In genomic region chr17:8745586-8746500, GRCh38 we compare ENCODE assay signal across 8 cellular contexts. TPM values are rescaled to one million over a fixed set of nuclear protein-coding genes. Genes with fewer than 3 reads are reported as not detected.
DNase-seq lines count a peak whose midpoint lies in the region; ATAC-seq and TF ChIP-seq lines count a peak whose summit lies in the region.

No MANE protein-coding gene starts in this region.

- H3K4me1 Mint-ChIP-seq in MCF 10A (ENCODE audit: insufficient read depth, unreplicated experiment), result no peaks in the 10 kb centered on the region

- POLR2A ChIA-PET in MCF 10A (lab: Yijun Ruan, JAX), result interaction anchor here (0.7 to 2.4 kb wide), 4 partner anchors 116 to 362 kb away, joined by 3 to 7 read pairs (median 4); no protein-coding TSS in a partner anchor

- no peak for TF ChIP-seq POLR2A in spleen (IDR thresholded peaks at IDR 0.05)

- peak overlapping the region; percentile 98 for H2AFZ ChIP-seq in ACC112 (ENCODE audit: low read length, unreplicated experiment)

- H3K27me3 ChIP-seq in ACC112 (ENCODE audit: insufficient read depth, low read length), result peaks cover 16% of the 10 kb centered on the region
- H3K27me3 ChIP-seq in spleen (replicated peaks in 1 of 7), result peaks cover 0 to 30% (median 0%) of the 10 kb centered on the region in 7 donors

- no peaks in the 10 kb centered on the region for H3K27me3 Mint-ChIP-seq in MCF 10A (ENCODE audit: insufficient read depth, unreplicated experiment)

- peak; percentile 51 for ATAC-seq in GM18907 (IDR thresholded peaks at IDR 0.05; ENCODE audit: unreplicated experiment)
- no peak for ATAC-seq in GM21576 (IDR thresholded peaks at IDR 0.05; ENCODE audit: unreplicated experiment)

- no peaks in the 10 kb centered on the region for H3K9me3 Mint-ChIP-seq in MCF 10A (ENCODE audit: unreplicated experiment)

- 0 to 1% (median 1%) methylated on average over 33 to 68 of the region's 70 CpGs for WGBS in spleen, 5 donors

- peak overlapping the region; percentile 73 for H3K4me3 Mint-ChIP-seq in MCF 10A (ENCODE audit: unreplicated experiment)

- in situ Hi-C loops in KBM-7 (cut with MboI; ENCODE audit: low pct_unique_long_range_greater_than_20kb, low sequenced_read_pairs), result no loop called here

- H3K27ac ChIP-seq in ACC112 (ENCODE audit: low read depth, low read length) (no peak overlapping the region), spleen (peak overlapping the region; percentile 64 to 91 (median 84))

- TF ChIP-seq CTCF in MCF 10A (IDR thresholded peaks at IDR 0.05; ENCODE audit: unreplicated experiment) (peak; percentile 98), spleen (IDR thresholded peaks at IDR 0.05 in 8 of 11, conservative IDR thresholded peaks at IDR 0.05 in 3 of 11) (peak; percentile 81 to 99 (median 95))

- H3K4me3 ChIP-seq in ACC112 (ENCODE audit: low read depth, low read length) (peak overlapping the region; percentile 92), spleen (peak overlapping the region; percentile 47 to 87 (median 70))

- intact Hi-C loops in MCF 10A (cut with micrococcal nuclease) (loop anchor here (1.0 to 5.0 kb wide), 5 partner anchors 114 to 684 kb away; partner anchors contain the start of genes MYH10 and RPL26), spleen (cut with DNase I; ENCODE audit: low total_unique reads) (loop anchor here (5.0 kb wide), 2 partner anchors 174 to 334 kb away; no protein-coding TSS in a partner anchor)

- no peaks in the 10 kb centered on the region for H3K79me2 ChIP-seq in ACC112 (ENCODE audit: control insufficient read depth, insufficient read depth, low read length, unreplicated experiment)

- BruUV-seq in MCF 10A (replicated peaks; lab: Mats Ljungman, UMichigan), result no TSS peak

- H3K27ac Mint-ChIP-seq in MCF 10A (ENCODE audit: low read depth, unreplicated experiment), result no peak overlapping the region

- no peaks in the 10 kb centered on the region for H3K9me3 ChIP-seq in spleen

- DNase-seq in KBM-7 (peak; percentile 66), UCSD-AML1 (lab: John Stamatoyannopoulos, UW; ENCODE audit: unreplicated experiment) (peak; percentile 74), MCF 10A (ENCODE audit: unreplicated experiment) (peak; percentile 48), iPS-NIHi7 (ENCODE audit: extremely low spot score) (peak; percentile 92), spleen (peak; percentile 94)

- H3K36me3 ChIP-seq in ACC112 (ENCODE audit: insufficient read depth, low read length) (no peaks in the 10 kb centered on the region), spleen (no peaks in the 10 kb centered on the region)

- no peaks in the 10 kb centered on the region for H3K36me3 Mint-ChIP-seq in MCF 10A (ENCODE audit: insufficient read depth, unreplicated experiment)

- CTCF ChIA-PET in MCF 10A (lab: Yijun Ruan, JAX), result interaction anchor here (0.6 to 4.0 kb wide), 39 partner anchors 10 to 687 kb away, joined by 3 to 35 read pairs (median 4); no protein-coding TSS in a partner anchor

- H3K4me1 ChIP-seq in ACC112 (ENCODE audit: control insufficient read depth, insufficient read depth, low read length, unreplicated experiment) (no peaks in the 10 kb centered on the region), spleen (peaks cover 0 to 24% (median 14%) of the 10 kb centered on the region in 6 donors)

RNA-seq across cellular contexts. Expression of gene CCDC42, which starts 1.2 kb away (rescaled TPM):
- not detected in 2 replicates for total RNA-seq in MCF 10A (2022)
- under 1 TPM in 1 of 7 donors, not detected in 6; 0.60 TPM for total RNA-seq in spleen
- under 1 TPM; 0.10 to 0.33 (median 0.11) TPM for polyA plus RNA-seq in spleen

RNA-seq across cellular contexts. Expression of gene SPDYE4, which starts 12.5 kb away (rescaled TPM):
- not detected in 2 replicates for total RNA-seq in MCF 10A (2022)
- total RNA-seq in spleen, result not detected
- not detected for polyA plus RNA-seq in spleen

RNA-seq across cellular contexts. Expression of gene MFSD6L, which starts 53.3 kb away (rescaled TPM):
- total RNA-seq in MCF 10A (2022) (not detected in 2 replicates), spleen (1 to 10 TPM in 1 of 7 donors, under 1 TPM in 6; 0.32 to 1.0 (median 0.40) TPM)
- under 1 TPM; 0.12 to 0.15 (median 0.13) TPM for polyA plus RNA-seq in spleen
